1 cellular context compared by ENCODE assay signal in genomic region chr5:108101816-108102215, GRCh38.
TF ChIP-seq lines count a peak whose summit lies in the region.

No MANE protein-coding gene starts in this region.

TF ChIP-seq in GM23338, 12 proteins besides CTCF, POLR2A, EP300 and RAD21 (continued from another document):
- TF ChIP-seq, protein P1, sequence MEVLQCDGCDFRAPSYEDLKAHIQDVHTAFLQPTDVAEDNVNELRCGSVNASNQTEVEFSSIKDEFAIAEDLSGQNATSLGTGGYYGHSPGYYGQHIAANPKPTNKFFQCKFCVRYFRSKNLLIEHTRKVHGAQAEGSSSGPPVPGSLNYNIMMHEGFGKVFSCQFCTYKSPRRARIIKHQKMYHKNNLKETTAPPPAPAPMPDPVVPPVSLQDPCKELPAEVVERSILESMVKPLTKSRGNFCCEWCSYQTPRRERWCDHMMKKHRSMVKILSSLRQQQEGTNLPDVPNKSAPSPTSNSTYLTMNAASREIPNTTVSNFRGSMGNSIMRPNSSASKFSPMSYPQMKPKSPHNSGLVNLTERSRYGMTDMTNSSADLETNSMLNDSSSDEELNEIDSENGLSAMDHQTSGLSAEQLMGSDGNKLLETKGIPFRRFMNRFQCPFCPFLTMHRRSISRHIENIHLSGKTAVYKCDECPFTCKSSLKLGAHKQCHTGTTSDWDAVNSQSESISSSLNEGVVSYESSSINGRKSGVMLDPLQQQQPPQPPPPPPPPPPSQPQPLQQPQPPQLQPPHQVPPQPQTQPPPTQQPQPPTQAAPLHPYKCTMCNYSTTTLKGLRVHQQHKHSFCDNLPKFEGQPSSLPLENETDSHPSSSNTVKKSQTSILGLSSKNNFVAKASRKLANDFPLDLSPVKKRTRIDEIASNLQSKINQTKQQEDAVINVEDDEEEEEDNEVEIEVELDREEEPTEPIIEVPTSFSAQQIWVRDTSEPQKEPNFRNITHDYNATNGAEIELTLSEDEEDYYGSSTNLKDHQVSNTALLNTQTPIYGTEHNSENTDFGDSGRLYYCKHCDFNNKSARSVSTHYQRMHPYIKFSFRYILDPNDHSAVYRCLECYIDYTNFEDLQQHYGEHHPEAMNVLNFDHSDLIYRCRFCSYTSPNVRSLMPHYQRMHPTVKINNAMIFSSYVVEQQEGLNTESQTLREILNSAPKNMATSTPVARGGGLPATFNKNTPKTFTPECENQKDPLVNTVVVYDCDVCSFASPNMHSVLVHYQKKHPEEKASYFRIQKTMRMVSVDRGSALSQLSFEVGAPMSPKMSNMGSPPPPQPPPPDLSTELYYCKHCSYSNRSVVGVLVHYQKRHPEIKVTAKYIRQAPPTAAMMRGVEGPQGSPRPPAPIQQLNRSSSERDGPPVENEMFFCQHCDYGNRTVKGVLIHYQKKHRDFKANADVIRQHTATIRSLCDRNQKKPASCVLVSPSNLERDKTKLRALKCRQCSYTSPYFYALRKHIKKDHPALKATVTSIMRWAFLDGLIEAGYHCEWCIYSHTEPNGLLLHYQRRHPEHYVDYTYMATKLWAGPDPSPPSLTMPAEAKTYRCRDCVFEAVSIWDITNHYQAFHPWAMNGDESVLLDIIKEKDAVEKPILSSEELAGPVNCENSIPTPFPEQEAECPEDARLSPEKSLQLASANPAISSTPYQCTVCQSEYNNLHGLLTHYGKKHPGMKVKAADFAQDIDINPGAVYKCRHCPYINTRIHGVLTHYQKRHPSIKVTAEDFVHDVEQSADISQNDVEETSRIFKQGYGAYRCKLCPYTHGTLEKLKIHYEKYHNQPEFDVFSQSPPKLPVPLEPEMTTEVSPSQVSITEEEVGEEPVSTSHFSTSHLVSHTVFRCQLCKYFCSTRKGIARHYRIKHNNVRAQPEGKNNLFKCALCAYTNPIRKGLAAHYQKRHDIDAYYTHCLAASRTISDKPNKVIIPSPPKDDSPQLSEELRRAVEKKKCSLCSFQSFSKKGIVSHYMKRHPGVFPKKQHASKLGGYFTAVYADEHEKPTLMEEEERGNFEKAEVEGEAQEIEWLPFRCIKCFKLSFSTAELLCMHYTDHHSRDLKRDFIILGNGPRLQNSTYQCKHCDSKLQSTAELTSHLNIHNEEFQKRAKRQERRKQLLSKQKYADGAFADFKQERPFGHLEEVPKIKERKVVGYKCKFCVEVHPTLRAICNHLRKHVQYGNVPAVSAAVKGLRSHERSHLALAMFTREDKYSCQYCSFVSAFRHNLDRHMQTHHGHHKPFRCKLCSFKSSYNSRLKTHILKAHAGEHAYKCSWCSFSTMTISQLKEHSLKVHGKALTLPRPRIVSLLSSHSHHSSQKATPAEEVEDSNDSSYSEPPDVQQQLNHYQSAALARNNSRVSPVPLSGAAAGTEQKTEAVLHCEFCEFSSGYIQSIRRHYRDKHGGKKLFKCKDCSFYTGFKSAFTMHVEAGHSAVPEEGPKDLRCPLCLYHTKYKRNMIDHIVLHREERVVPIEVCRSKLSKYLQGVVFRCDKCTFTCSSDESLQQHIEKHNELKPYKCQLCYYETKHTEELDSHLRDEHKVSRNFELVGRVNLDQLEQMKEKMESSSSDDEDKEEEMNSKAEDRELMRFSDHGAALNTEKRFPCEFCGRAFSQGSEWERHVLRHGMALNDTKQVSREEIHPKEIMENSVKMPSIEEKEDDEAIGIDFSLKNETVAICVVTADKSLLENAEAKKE (CRISPR knock-in tag; IDR thresholded peaks at IDR 0.05), result no peak
- TF ChIP-seq JUNB (IDR thresholded peaks at IDR 0.05; ENCODE audit: unreplicated experiment), result no peak
- no peak for TF ChIP-seq ZNF331 (CRISPR knock-in tag; IDR thresholded peaks at IDR 0.05; ENCODE audit: low read depth)
- TF ChIP-seq EZH2 (IDR thresholded peaks at IDR 0.05; ENCODE audit: low read depth, unreplicated experiment), result no peak
- no peak for TF ChIP-seq REST (IDR thresholded peaks at IDR 0.05; ENCODE audit: unreplicated experiment)
- TF ChIP-seq STAT1 (IDR thresholded peaks at IDR 0.05; ENCODE audit: unreplicated experiment), result no peak
- TF ChIP-seq, protein P2, sequence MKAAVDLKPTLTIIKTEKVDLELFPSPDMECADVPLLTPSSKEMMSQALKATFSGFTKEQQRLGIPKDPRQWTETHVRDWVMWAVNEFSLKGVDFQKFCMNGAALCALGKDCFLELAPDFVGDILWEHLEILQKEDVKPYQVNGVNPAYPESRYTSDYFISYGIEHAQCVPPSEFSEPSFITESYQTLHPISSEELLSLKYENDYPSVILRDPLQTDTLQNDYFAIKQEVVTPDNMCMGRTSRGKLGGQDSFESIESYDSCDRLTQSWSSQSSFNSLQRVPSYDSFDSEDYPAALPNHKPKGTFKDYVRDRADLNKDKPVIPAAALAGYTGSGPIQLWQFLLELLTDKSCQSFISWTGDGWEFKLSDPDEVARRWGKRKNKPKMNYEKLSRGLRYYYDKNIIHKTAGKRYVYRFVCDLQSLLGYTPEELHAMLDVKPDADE (IDR thresholded peaks at IDR 0.05), result no peak
- no peak for TF ChIP-seq POLR2AphosphoS5 (IDR thresholded peaks at IDR 0.05; ENCODE audit: low read depth)
- TF ChIP-seq CREB1 (CRISPR knock-in tag; IDR thresholded peaks at IDR 0.05; ENCODE audit: low read depth), result no peak
